10 cellular contexts compared by ENCODE assay signal in the genomic region with DNA sequence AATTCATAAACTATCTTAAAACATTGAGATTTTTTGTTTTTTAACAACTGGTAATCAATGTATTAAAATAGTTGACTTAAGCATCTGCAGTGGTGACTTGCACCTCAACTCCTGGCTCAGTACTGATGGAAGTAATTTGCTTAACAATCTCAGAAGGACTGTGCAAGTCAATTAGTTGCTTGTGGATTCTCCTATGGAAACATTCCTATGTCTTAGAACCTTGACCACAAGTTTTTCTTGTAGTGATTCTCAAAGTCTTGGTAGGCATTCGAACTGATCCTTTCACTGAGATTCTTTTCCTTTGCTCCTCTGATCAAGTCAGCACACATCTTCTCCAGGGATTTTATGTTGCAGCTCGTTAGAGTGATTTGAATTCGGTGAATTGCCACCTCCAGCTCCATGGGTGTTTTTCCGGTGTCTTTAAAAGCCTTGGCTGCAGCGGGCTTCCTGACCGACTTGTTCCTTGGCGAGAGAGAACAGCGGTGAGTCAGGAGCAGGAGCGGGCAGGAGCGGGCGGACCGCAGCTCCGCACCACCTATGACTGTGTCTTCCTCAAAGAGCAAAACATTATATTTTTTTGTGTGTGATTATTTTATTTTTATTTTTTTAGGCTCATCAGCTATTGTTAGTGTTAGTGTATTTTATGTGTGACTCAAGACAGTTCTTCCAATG. TPM values are rescaled to one million over a fixed set of nuclear protein-coding genes. Genes with fewer than 3 reads are reported as not detected.
A peak's percentile ranks its signal among the peaks of the same experiment; 100 is the strongest.
DNase-seq lines count a peak whose midpoint lies in the region; ATAC-seq, FAIRE-seq and TF ChIP-seq lines count a peak whose summit lies in the region.
"Had no signal": no experiment of that assay in that cellular context is flagged by ENCODE, and none has a peak within 500 bp of the region (broad histone marks: within the 10 kb centered on the region; RNA-seq: fewer than 3 reads in every experiment).

No MANE protein-coding gene starts in this region.

- H3K9me3 ChIP-seq in left lung (no peaks in the 10 kb centered on the region), upper lobe of right lung (no peaks in the 10 kb centered on the region)
- H3K9me3 ChIP-seq: BLaER1 had no signal

- intact Hi-C loops in left lung (cut with DNase I) (no loop called here), upper lobe of right lung (cut with DNase I) (no loop called here)

- no peaks in the 10 kb centered on the region for H3K27me3 ChIP-seq in bronchial epithelial cell (ENCODE audit: control insufficient read depth, insufficient read depth, low read length)
- no peaks in the 10 kb centered on the region for H3K27me3 ChIP-seq in left lung
- H3K27me3 ChIP-seq in upper lobe of right lung: no peaks in the 10 kb centered on the region
- H3K27me3 ChIP-seq: BLaER1 had no signal

- in situ Hi-C loops in GM13977 (cut with MboI; ENCODE audit: low pct_unique_long_range_greater_than_20kb, low sequenced_read_pairs, unreplicated experiment): no loop called here

- no peak for FAIRE-seq in bronchial epithelial cell (lab: Jason Lieb, UNC)

- H3K4me1 ChIP-seq in left lung (peaks cover 4 to 16% of the 10 kb centered on the region in 2 donors), upper lobe of right lung (peaks cover 9% of the 10 kb centered on the region)

- H3K36me3 ChIP-seq in bronchial epithelial cell (ENCODE audit: control insufficient read depth, insufficient read depth, low read length) (peaks cover 10% of the 10 kb centered on the region), left lung (peaks cover 0 to 98% of the 10 kb centered on the region in 2 donors), upper lobe of right lung (peaks cover 96% of the 10 kb centered on the region)

- no peaks in the 10 kb centered on the region for H3K27me3 Mint-ChIP-seq in activated naive CD4-positive, alpha-beta T cell treated with anti-CD3 and anti-CD28 coated beads, Interleukin-2, amount 50 U/mL, for 24 hours

- H3K27ac Mint-ChIP-seq in activated naive CD4-positive, alpha-beta T cell treated with anti-CD3 and anti-CD28 coated beads, Interleukin-2, amount 50 U/mL, for 24 hours: peak overlapping the region; percentile 35

- no peak overlapping the region for H3K4me3 ChIP-seq in bronchial epithelial cell (ENCODE audit: low read depth, low read length)
- no peak overlapping the region for H3K4me3 ChIP-seq in left lung
- no peak overlapping the region for H3K4me3 ChIP-seq in upper lobe of right lung
- H3K4me3 ChIP-seq: BLaER1 had no signal

- H3K4me3 Mint-ChIP-seq in activated naive CD4-positive, alpha-beta T cell treated with anti-CD3 and anti-CD28 coated beads, Interleukin-2, amount 50 U/mL, for 24 hours: no peak overlapping the region

- no peak for DNase-seq in activated naive CD4-positive, alpha-beta T cell (lab: John Stamatoyannopoulos, UW)
- DNase-seq in bronchial epithelial cell (ENCODE audit: low read depth) (peak; percentile 91), left lung (peak in 1 of 2 donors; percentile 57), upper lobe of right lung (no peak), germinal center (ENCODE audit: low spot score) (no peak), GM13977 (ENCODE audit: low spot score) (no peak)
- DNase-seq: NCI-H524 had no signal

- no peaks in the 10 kb centered on the region for H3K9me3 Mint-ChIP-seq in activated naive CD4-positive, alpha-beta T cell treated with anti-CD3 and anti-CD28 coated beads, Interleukin-2, amount 50 U/mL, for 24 hours

- TF ChIP-seq CTCF in bronchial epithelial cell (IDR thresholded peaks at IDR 0.05; ENCODE audit: insufficient read depth, low read length, severe bottlenecking) (no peak), left lung (IDR thresholded peaks at IDR 0.05) (no peak), upper lobe of right lung (IDR thresholded peaks at IDR 0.05) (no peak), GM13977 (IDR thresholded peaks at IDR 0.05; ENCODE audit: extremely low read depth, insufficient read depth, missing control alignments) (no peak)

- H3K36me3 Mint-ChIP-seq in activated naive CD4-positive, alpha-beta T cell treated with anti-CD3 and anti-CD28 coated beads, Interleukin-2, amount 50 U/mL, for 24 hours: peaks cover 33% of the 10 kb centered on the region

- H3K27ac ChIP-seq in left lung (peak overlapping the region; percentile 27 to 48), upper lobe of right lung (peak overlapping the region; percentile 27)
- H3K27ac ChIP-seq: BLaER1 had no signal

- ATAC-seq in left lung: peak; percentile 12
- peak; percentile 33 for ATAC-seq in upper lobe of right lung
- ATAC-seq in GM21360 (IDR thresholded peaks at IDR 0.05; ENCODE audit: unreplicated experiment): no peak

- H3K4me1 Mint-ChIP-seq in activated naive CD4-positive, alpha-beta T cell treated with anti-CD3 and anti-CD28 coated beads, Interleukin-2, amount 50 U/mL, for 24 hours: peaks cover 13% of the 10 kb centered on the region

RNA-seq across cellular contexts. Expression of a gene that starts 21.1 kb away (rescaled TPM):
- total RNA-seq in bronchial epithelial cell (21.9 and 22.9 TPM in 2 replicates), left lung (10 to 100 TPM; 27.5 to 37.1 TPM), upper lobe of right lung (33.7 TPM)

RNA-seq across cellular contexts. Expression of a gene that starts 21.2 kb away (rescaled TPM):
- total RNA-seq in bronchial epithelial cell: 5.8 and 6.8 TPM in 2 replicates
- 1 to 10 TPM; 4.1 to 5.8 TPM for total RNA-seq in left lung
- 4.0 TPM for total RNA-seq in upper lobe of right lung
